8 cellular contexts compared by ENCODE assay signal in genomic region chr5:132410451-132411381, GRCh38. TPM values are rescaled to one million over a fixed set of nuclear protein-coding genes. Genes with fewer than 3 reads are reported as not detected.
DNase-seq lines count a peak whose midpoint lies in the region; ATAC-seq and TF ChIP-seq lines count a peak whose summit lies in the region.

No MANE protein-coding gene starts in this region.

- 0 to 1% (median 0%) methylated on average over 20 to 92 of the region's 92 CpGs for WGBS in adrenal gland, 4 donors

- H3K4me1 ChIP-seq in HAP-1: peaks cover 11% of the 10 kb centered on the region
- peaks cover 40 to 65% of the 10 kb centered on the region in 2 donors for H3K4me1 ChIP-seq in adrenal gland (replicated peaks in 1 of 2)
- peaks cover 0 to 59% of the 10 kb centered on the region in 2 donors for H3K4me1 ChIP-seq in right atrium auricular region
- H3K4me1 ChIP-seq in rectal smooth muscle tissue (ENCODE audit: control insufficient read depth, insufficient read depth, low read length): peaks cover 34% of the 10 kb centered on the region

- POLR2A ChIA-PET in T-cell (lab: Charles Lee): interaction anchor here (0.5 to 2.3 kb wide), 19 partner anchors 10 to 86 kb away, joined by 3 to 14 read pairs (median 5); partner anchors contain the start of gene IRF1 (in 2 of the 2)

- peak overlapping the region; percentile 99 for H3K27ac Mint-ChIP-seq in T-cell

- H3K4me3 ChIP-seq in HAP-1: peak overlapping the region; percentile 35
- peak overlapping the region; percentile 71 for H3K4me3 ChIP-seq in MG63
- H3K4me3 ChIP-seq in adrenal gland: peak overlapping the region; percentile 38 to 76 (median 42)
- H3K4me3 ChIP-seq in right atrium auricular region: peak overlapping the region; percentile 72 to 84
- H3K4me3 ChIP-seq in rectal smooth muscle tissue (ENCODE audit: low read length): peak overlapping the region; percentile 98

- H3K9me3 ChIP-seq in HAP-1: no peaks in the 10 kb centered on the region
- H3K9me3 ChIP-seq in MG63: peaks cover 4% of the 10 kb centered on the region
- no peaks in the 10 kb centered on the region for H3K9me3 ChIP-seq in adrenal gland (replicated peaks in 1 of 3)
- no peaks in the 10 kb centered on the region for H3K9me3 ChIP-seq in right atrium auricular region

- TF ChIP-seq CTCF in GM12872 (IDR thresholded peaks at IDR 0.05; ENCODE audit: insufficient read depth, low read depth, low read length) (peak; percentile 64), adrenal gland (IDR thresholded peaks at IDR 0.05) (peak; percentile 20 to 71 (median 50)), right atrium auricular region (IDR thresholded peaks at IDR 0.05) (peak; percentile 41 to 68)

- CTCF ChIA-PET in T-cell (lab: Charles Lee): interaction anchor here (0.5 to 2.3 kb wide), 13 partner anchors 10 to 94 kb away, joined by 3 to 11 read pairs (median 5); partner anchors contain the start of gene IRF1 (in 1 of the 2)

- in situ Hi-C loops in HAP-1 (cut with MboI; ENCODE audit: low sequenced_read_pairs): loop anchor here (5.0 kb wide), 1 partner anchor 87 kb away; no protein-coding TSS in a partner anchor

- peaks cover 0 to 5% (median 3%) of the 10 kb centered on the region in 3 donors for H3K9me3 Mint-ChIP-seq in T-cell

- H3K36me3 ChIP-seq in HAP-1 (replicated peaks) (no peaks in the 10 kb centered on the region), MG63 (peaks cover 8% of the 10 kb centered on the region), adrenal gland (replicated peaks in 1 of 2) (no peaks in the 10 kb centered on the region), right atrium auricular region (no peaks in the 10 kb centered on the region), rectal smooth muscle tissue (ENCODE audit: control insufficient read depth, insufficient read depth, low read length) (no peaks in the 10 kb centered on the region)

- peak overlapping the region; percentile 99 for H3K9ac ChIP-seq in rectal smooth muscle tissue (ENCODE audit: low read length)

- ATAC-seq in T-cell (replicated peaks in 1 of 4): peak; percentile 70 to 77 (median 74)

- H3K27me3 Mint-ChIP-seq in T-cell: no peaks in the 10 kb centered on the region

- H3K27me3 ChIP-seq in HAP-1 (ENCODE audit: low read depth) (no peaks in the 10 kb centered on the region), MG63 (no peaks in the 10 kb centered on the region), adrenal gland (no peaks in the 10 kb centered on the region), right atrium auricular region (no peaks in the 10 kb centered on the region), rectal smooth muscle tissue (ENCODE audit: control insufficient read depth, insufficient read depth, low read length) (no peaks in the 10 kb centered on the region)

- peaks cover 12% of the 10 kb centered on the region for H3K36me3 Mint-ChIP-seq in T-cell

- H3K4me3 Mint-ChIP-seq in T-cell: peak overlapping the region; percentile 98 to 99 (median 98)

- peaks cover 73 to 85% (median 84%) of the 10 kb centered on the region in 3 donors for H3K4me1 Mint-ChIP-seq in T-cell

- H3K27ac ChIP-seq in adrenal gland (peak overlapping the region; percentile 89 to 99 (median 95)), right atrium auricular region (peak overlapping the region; percentile 98 to 99), rectal smooth muscle tissue (ENCODE audit: low read depth, low read length) (peak overlapping the region; percentile 99)

- DNase-seq in HAP-1 (ENCODE audit: low spot score in 2 of 2): peak; percentile 54 to 88
- peak; percentile 91 for DNase-seq in MG63
- peak; percentile 67 to 87 (median 79) for DNase-seq in T-cell
- DNase-seq in adrenal gland: peak; percentile 86 to 91 (median 87)
- no peak for DNase-seq in right atrium auricular region (ENCODE audit: low spot score)
- DNase-seq in NCI-H2107 (lab: John Stamatoyannopoulos, UW): no peak

- intact Hi-C loops in adrenal gland (cut with DNase I): no loop called here

- TF ChIP-seq POLR2A in adrenal gland (IDR thresholded peaks at IDR 0.05): peak; percentile 67 to 77

RNA-seq across cellular contexts. Expression of gene SLC22A5, which starts 41.2 kb away (rescaled TPM):
- total RNA-seq in MG63 (2014; rRNA removed; shearing (Covaris generic); ENCODE audit: low replicate concordance): 22.5 and 26.4 TPM in 2 replicates
- total RNA-seq in T-cell (10 to 100 TPM in 2 of 5 donors, 1 to 10 TPM in 3; 4.8 to 14.0 (median 7.6) TPM), adrenal gland (10 to 100 TPM; 11.1 to 24.1 (median 16.5) TPM), right atrium auricular region (10 to 100 TPM in 1 of 2 donors, 1 to 10 TPM in 1; 8.6 to 17.6 TPM)
- 10 to 100 TPM in 1 of 3 donors, 1 to 10 TPM in 2; 9.6 to 12.6 (median 9.8) TPM for polyA plus RNA-seq in adrenal gland

Comparison
In these comparisons a context has a peak if more than half of its experiments do, and no peak if none do; other contexts are left out.
1. DNase-seq: peak in HAP-1 (2 of 2), MG63 (single experiment), T-cell (34 of 34) and adrenal gland (7 of 7); none in right atrium auricular region (single experiment) and NCI-H2107 (single experiment).
2. H3K4me3 ChIP-seq: peak in every context shown above with its lines; median percentile 98 in rectal smooth muscle tissue; 78 in right atrium auricular region; 71 in MG63; 42 in adrenal gland; 35 in HAP-1.
3. Peak in every context shown above with its lines, with median percentiles within 50 percentile points of each other: CTCF ChIP-seq and H3K27ac ChIP-seq.